21 cellular contexts compared by ENCODE assay signal in genomic region chr2:1995584-1995983, GRCh38.
DNase-seq lines count a peak whose midpoint lies in the region; ATAC-seq, FAIRE-seq and TF ChIP-seq lines count a peak whose summit lies in the region.
"Had no signal": no experiment of that assay in that cellular context is flagged by ENCODE, and none has a peak within 500 bp of the region (broad histone marks: within the 10 kb centered on the region; RNA-seq: fewer than 3 reads in every experiment).

No MANE protein-coding gene starts in this region.

- no peaks in the 10 kb centered on the region for H3K36me3 ChIP-seq in kidney (ENCODE audit: control insufficient read depth in 1 of 2, insufficient read depth in 2 of 2, low read length in 2 of 2)
- H3K36me3 ChIP-seq: cardiac muscle cell, gastroesophageal sphincter had no signal

- ATAC-seq in left lobe of liver: no peak
- ATAC-seq in HG02870 (IDR thresholded peaks at IDR 0.05; ENCODE audit: unreplicated experiment): no peak
- ATAC-seq in GM19035 (IDR thresholded peaks at IDR 0.05; ENCODE audit: unreplicated experiment): no peak
- ATAC-seq: esophagus mucosa, gastroesophageal sphincter, HepG2, left cardiac atrium had no signal

- H3K9me3 Mint-ChIP-seq in activated naive CD4-positive, alpha-beta T cell treated with anti-CD3 and anti-CD28 coated beads, Interleukin-2, amount 10 ng/mL, durations not matched to agents 7 days and 5 days: peaks cover 5% of the 10 kb centered on the region
- H3K9me3 Mint-ChIP-seq in activated naive CD8-positive, alpha-beta T cell (ENCODE audit: low read depth): no peaks in the 10 kb centered on the region

- H3K36me3 Mint-ChIP-seq in activated naive CD4-positive, alpha-beta T cell treated with anti-CD3 and anti-CD28 coated beads, Interleukin-2, amount 10 ng/mL, durations not matched to agents 7 days and 5 days: no peaks in the 10 kb centered on the region
- H3K36me3 Mint-ChIP-seq in activated naive CD8-positive, alpha-beta T cell: no peaks in the 10 kb centered on the region
- H3K36me3 Mint-ChIP-seq: mesothelial cell of epicardium had no signal

- no peak overlapping the region for H3K9ac ChIP-seq in kidney (ENCODE audit: low read length in 2 of 2)

- CTCF ChIA-PET in activated naive CD4-positive, alpha-beta T cell treated with anti-CD3 and anti-CD28 coated beads, Interleukin-2, amount 10 ng/mL, durations not matched to agents 7 days and 5 days (lab: Charles Lee): no interaction called here

- H3K27ac ChIP-seq in kidney (ENCODE audit: low read depth in 2 of 2, low read length in 2 of 2): no peak overlapping the region
- H3K27ac ChIP-seq: cardiac muscle cell, gastroesophageal sphincter had no signal

- intact Hi-C loops in kidney (cut with DNase I): no loop called here

- peaks cover 66% of the 10 kb centered on the region for H3K27me3 Mint-ChIP-seq in activated naive CD4-positive, alpha-beta T cell treated with anti-CD3 and anti-CD28 coated beads, Interleukin-2, amount 10 ng/mL, durations not matched to agents 7 days and 5 days
- peaks cover 12% of the 10 kb centered on the region for H3K27me3 Mint-ChIP-seq in activated naive CD8-positive, alpha-beta T cell

- no peak for DNase-seq in activated naive CD4-positive, alpha-beta T cell treated with anti-CD3 and anti-CD28 coated beads, Interleukin-2, amount 10 ng/mL, durations not matched to agents 7 days and 5 days
- no peak for DNase-seq in activated naive CD4-positive, alpha-beta T cell treated with Interleukin-2 at 50 U/mL for 16 hours
- DNase-seq in left lobe of liver (ENCODE audit: low spot score) (peak; percentile 40), kidney (no peak), RKO (ENCODE audit: low spot score) (no peak)
- DNase-seq: activated CD4-positive, CD25-positive, alpha-beta regulatory T cell; DMS79; left cardiac atrium; NCI-H1436; NCI-H2171 treated with DMSO at 0.1 percent for 48 hours; NCI-H748 treated with DMSO at 0.1 percent for 48 hours; stimulated activated CD4-positive, alpha-beta T cell treated with anti-CD3 and anti-CD28 coated beads, Interleukin-4, amount 100 ng/mL, for 4 hours; substantia nigra had no signal

- H3K4me1 Mint-ChIP-seq in activated naive CD4-positive, alpha-beta T cell treated with anti-CD3 and anti-CD28 coated beads, Interleukin-2, amount 10 ng/mL, durations not matched to agents 7 days and 5 days: peaks cover 39% of the 10 kb centered on the region
- peaks cover 37% of the 10 kb centered on the region for H3K4me1 Mint-ChIP-seq in activated naive CD8-positive, alpha-beta T cell (ENCODE audit: low read depth)
- H3K4me1 Mint-ChIP-seq: mesothelial cell of epicardium had no signal

- H3K4me1 ChIP-seq in kidney (ENCODE audit: control insufficient read depth in 1 of 2, insufficient read depth in 1 of 2, low read depth in 1 of 2, low read length in 2 of 2): no peaks in the 10 kb centered on the region
- H3K4me1 ChIP-seq: gastroesophageal sphincter had no signal

- H3K9me3 ChIP-seq in kidney (ENCODE audit: control insufficient read depth in 1 of 2, low read length in 2 of 2): no peaks in the 10 kb centered on the region
- H3K9me3 ChIP-seq: gastroesophageal sphincter had no signal

- no peak overlapping the region for H3K4me3 ChIP-seq in kidney (ENCODE audit: low read length in 2 of 2)
- H3K4me3 ChIP-seq: cardiac muscle cell, gastroesophageal sphincter had no signal

- no peak for FAIRE-seq in kidney (lab: Jason Lieb, UNC)
- FAIRE-seq: HepG2 had no signal

- peak overlapping the region; percentile 71 for H3K27ac Mint-ChIP-seq in activated naive CD4-positive, alpha-beta T cell treated with anti-CD3 and anti-CD28 coated beads, Interleukin-2, amount 10 ng/mL, durations not matched to agents 7 days and 5 days
- H3K27ac Mint-ChIP-seq in activated naive CD8-positive, alpha-beta T cell: no peak overlapping the region
- H3K27ac Mint-ChIP-seq: mesothelial cell of epicardium had no signal

- H3K4me3 Mint-ChIP-seq in activated naive CD4-positive, alpha-beta T cell treated with anti-CD3 and anti-CD28 coated beads, Interleukin-2, amount 10 ng/mL, durations not matched to agents 7 days and 5 days: peak overlapping the region; percentile 37
- peak overlapping the region; percentile 60 for H3K4me3 Mint-ChIP-seq in activated naive CD8-positive, alpha-beta T cell
- H3K4me3 Mint-ChIP-seq: mesothelial cell of epicardium had no signal

- TF ChIP-seq CTCF in kidney (IDR thresholded peaks at IDR 0.05; ENCODE audit: borderline replicate concordance, extremely low read depth, insufficient read depth): no peak
